In the genomic region with DNA sequence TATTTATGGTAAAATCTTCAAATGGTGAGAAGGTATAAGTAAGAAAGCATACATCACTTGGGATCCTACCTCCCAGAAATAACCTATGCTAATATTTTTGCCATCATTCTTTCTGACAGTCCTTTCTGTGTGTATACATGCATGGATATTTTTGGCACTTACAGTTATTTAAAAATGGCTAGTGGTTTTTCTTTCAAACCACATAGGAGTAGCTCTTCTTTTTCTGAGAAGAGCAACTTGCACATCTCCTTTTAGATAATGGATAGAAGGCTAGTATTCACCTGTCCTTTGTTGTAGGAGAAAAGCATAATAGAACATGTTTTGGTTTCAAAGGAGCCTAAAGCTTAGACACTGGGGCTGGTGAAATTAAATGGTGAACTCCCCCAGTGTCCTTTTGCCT, we compare ENCODE assay signal across 28 cellular contexts.
"Had no signal": no experiment of that assay in that cellular context is flagged by ENCODE, and none has a peak within 500 bp of the region (broad histone marks: within the 10 kb centered on the region; RNA-seq: fewer than 3 reads in every experiment).

No MANE protein-coding gene starts in this region.

- ATAC-seq: activated CD4-positive, alpha-beta T cell treated with anti-CD3 and anti-CD28 coated beads for 36 hours; activated naive CD4-positive, alpha-beta T cell treated with anti-CD3 and anti-CD28 coated beads, Interleukin-2, amount 50 U/mL, for 72 hours; activated T-cell treated with anti-CD3 and anti-CD28 coated beads, Interleukin-2, amount 50 U/mL, for 72 hours; esophagus mucosa had no signal

- H3K4me1 ChIP-seq: ascending aorta, breast epithelium had no signal

- H3K27ac ChIP-seq: ascending aorta, breast epithelium, cardiac muscle cell, coronary artery, dorsolateral prefrontal cortex had no signal

- H3K27me3 ChIP-seq: ascending aorta, breast epithelium, dorsolateral prefrontal cortex had no signal

- H3K9me3 ChIP-seq: ascending aorta, breast epithelium had no signal

- H3K36me3 ChIP-seq: ascending aorta, breast epithelium, cardiac muscle cell had no signal

- H3K4me3 ChIP-seq: ascending aorta, breast epithelium, cardiac muscle cell, coronary artery, dorsolateral prefrontal cortex had no signal

- DNase-seq: activated CD4-positive, alpha-beta memory T cell treated with anti-CD3 and anti-CD28 coated beads, Interleukin-2, amount 10 ng/mL, durations not matched to agents 7 days and 5 days; activated CD4-positive, alpha-beta T cell treated with anti-CD3 and anti-CD28 coated beads for 36 hours; activated CD4-positive, alpha-beta T cell treated with anti-CD3 and anti-CD28 coated beads, Interleukin-2, amount 10 ng/mL, durations not matched to agents 7 days and 5 days; activated CD4-positive, alpha-beta T cell treated with anti-CD3 and anti-CD28 coated beads, Interleukin-2, amount 50 U/mL, for 4 hours; activated CD4-positive, CD25-positive, alpha-beta regulatory T cell; activated CD4-positive, CD25-positive, alpha-beta regulatory T cell treated with anti-CD3 and anti-CD28 coated beads, Interleukin-2, amount 50 U/mL, for 72 hours; activated CD8-positive, alpha-beta memory T cell treated with anti-CD3 and anti-CD28 coated beads, Interleukin-2, amount 50 U/mL, for 48 hours; activated gamma-delta T cell; activated naive CD4-positive, alpha-beta T cell; activated naive CD4-positive, alpha-beta T cell treated with anti-CD3 and anti-CD28 coated beads, Interleukin-2, amount 10 ng/mL, durations not matched to agents 7 days and 5 days; activated naive CD8-positive, alpha-beta T cell treated with anti-CD3 and anti-CD28 coated beads, Interleukin-2, amount 10 ng/mL, durations not matched to agents 7 days and 5 days; activated T-cell treated with anti-CD3 and anti-CD28 coated beads for 4 hours; activated T-cell treated with anti-CD3 and anti-CD28 coated beads, Interleukin-2, amount 50 U/mL, for 24 hours; activated T-cell treated with anti-CD3 and anti-CD28 coated beads, Interleukin-2, amount 50 U/mL, for 72 hours; central memory CD4-positive, alpha-beta T cell; cerebellar nuclear complex; dorsolateral prefrontal cortex; effector memory CD4-positive, alpha-beta T cell; endodermal cell; foreskin fibroblast; head of caudate nucleus; T-helper 2 cell had no signal
